ENCODE assay signal across 11 cellular contexts in the genomic region with DNA sequence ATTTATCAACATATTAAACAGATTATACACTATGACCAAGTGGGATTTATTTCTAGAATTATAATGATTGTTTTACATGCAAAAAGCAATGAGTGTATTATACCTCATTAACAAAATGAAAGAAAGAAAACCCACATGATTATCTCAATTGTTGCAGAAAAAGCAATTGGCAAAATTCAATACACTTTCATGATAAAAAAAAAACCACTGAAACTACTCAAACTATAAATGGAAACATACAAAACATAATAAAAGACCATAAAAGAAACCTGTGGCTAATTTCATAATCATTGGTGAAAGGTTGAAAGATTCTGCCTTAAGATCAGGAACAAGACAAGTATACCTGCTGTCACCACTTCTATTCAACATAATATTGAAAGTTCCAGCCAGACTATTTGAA.
"Had no signal": no experiment of that assay in that cellular context is flagged by ENCODE, and none has a peak within 500 bp of the region (broad histone marks: within the 10 kb centered on the region; RNA-seq: fewer than 3 reads in every experiment).

No MANE protein-coding gene starts in this region.

- FAIRE-seq: H1, H54 had no signal

- H3K9ac ChIP-seq: GM23248 had no signal

- H3K36me3 ChIP-seq: HAP-1 had no signal

- H2AFZ ChIP-seq: GM23248, GM23338 had no signal

- ATAC-seq: GM23338, HCT116 had no signal

- H3K4me3 ChIP-seq: GM23248, GM23338, HAP-1 had no signal

- H3K27ac ChIP-seq: GM23248 had no signal

- H3K4me2 ChIP-seq: GM23338 had no signal

- DNase-seq: GM23248, GOT3, H7, H9, HCEC 1CT, HFFc6 had no signal
